ENCODE assay signal across 20 cellular contexts in genomic region chr5:171895076-171895475, GRCh38.
DNase-seq lines count a peak whose midpoint lies in the region; ATAC-seq and TF ChIP-seq lines count a peak whose summit lies in the region.
"Had no signal": no experiment of that assay in that cellular context is flagged by ENCODE, and none has a peak within 500 bp of the region (broad histone marks: within the 10 kb centered on the region; RNA-seq: fewer than 3 reads in every experiment).

No MANE protein-coding gene starts in this region.

- H3K4me3 ChIP-seq in SK-N-SH (ENCODE audit: low read depth in 2 of 2, low read length in 1 of 2) (no peak overlapping the region), SK-N-MC (no peak overlapping the region)
- H3K4me3 ChIP-seq: A549; BLaER1 treated with 17β-estradiol and CSF1 and Interleukin-3, amounts not matched to agents 10 nM and 100 nM had no signal

- H3K79me2 ChIP-seq in SK-N-SH (ENCODE audit: insufficient read depth), result peaks cover 10% of the 10 kb centered on the region; the same call in 1 of the 2 replicates

- no peaks in the 10 kb centered on the region for H3K9me2 ChIP-seq in SK-N-SH

- TF ChIP-seq CTCF in SK-N-SH (IDR thresholded peaks at IDR 0.05) (no peak), nephron (IDR thresholded peaks at IDR 0.05; ENCODE audit: unreplicated experiment in 3 of 3) (no peak)

- no peak overlapping the region for H2AFZ ChIP-seq in SK-N-SH (ENCODE audit: low read depth)

- TF ChIP-seq EP300 in SK-N-SH (IDR thresholded peaks at IDR 0.05; ENCODE audit: borderline replicate concordance in 1 of 2, low read depth in 1 of 2, low read length in 1 of 2), result no peak

- DNase-seq in SK-N-SH (no peak), SK-N-MC (ENCODE audit: low read depth, low spot score) (no peak), fibroblast of peridontal ligament (ENCODE audit: extremely low read depth) (peak; percentile 62), occipital lobe (lab: John Stamatoyannopoulos, UW) (no peak)
- DNase-seq: AML-193; Caco-2; Calu3; CD4-positive, alpha-beta T cell; CD8-positive, alpha-beta T cell; DMS79 treated with DMSO at 0.1 percent for 48 hours; GF-D8 had no signal

- H3K36me3 Mint-ChIP-seq in nephron (ENCODE audit: low read depth), result peaks cover 20% of the 10 kb centered on the region

- TF ChIP-seq RAD21 in SK-N-SH (IDR thresholded peaks at IDR 0.05; ENCODE audit: low read length), result no peak

- H3K4me2 ChIP-seq in SK-N-SH, result no peak overlapping the region
- H3K4me2 ChIP-seq: A549; BLaER1 treated with 17β-estradiol and CSF1 and Interleukin-3, amounts not matched to agents 10 nM and 100 nM had no signal

- H3K9ac ChIP-seq in SK-N-SH (no peak overlapping the region), SK-N-MC (ENCODE audit: insufficient read length) (no peak overlapping the region)
- H3K9ac ChIP-seq: BLaER1 treated with 17β-estradiol and CSF1 and Interleukin-3, amounts not matched to agents 10 nM and 100 nM had no signal

- ATAC-seq in SK-N-SH treated with all-trans-retinoic acid at 6 μM for 48 hours, result peak; percentile 72
- ATAC-seq in GM18498 (IDR thresholded peaks at IDR 0.05; ENCODE audit: unreplicated experiment), result no peak
- ATAC-seq in HG02970 (IDR thresholded peaks at IDR 0.05; ENCODE audit: low FRiP score, unreplicated experiment), result no peak
- ATAC-seq: A549; CD8-positive, alpha-beta T cell had no signal

- peaks cover 2 to 11% of the 10 kb centered on the region in 2 experiments; a peak in 3 of 4 replicates for H3K4me1 ChIP-seq in SK-N-SH (ENCODE audit: control insufficient read depth in 1 of 2, insufficient read depth in 2 of 2, low read depth in 1 of 2, low read length in 1 of 2)
- H3K4me1 ChIP-seq: A549; BLaER1 treated with 17β-estradiol and CSF1 and Interleukin-3, amounts not matched to agents 10 nM and 100 nM; Caco-2 had no signal

- no peaks in the 10 kb centered on the region for H3K27me3 ChIP-seq in SK-N-SH (ENCODE audit: insufficient read depth)
- H3K27me3 ChIP-seq: BLaER1 treated with 17β-estradiol and CSF1 and Interleukin-3, amounts not matched to agents 10 nM and 100 nM had no signal

- peaks cover 11% of the 10 kb centered on the region for H3F3A ChIP-seq in SK-N-SH (replicated peaks; ENCODE audit: insufficient read depth)

- H3K9me3 ChIP-seq in SK-N-SH (no peaks in the 10 kb centered on the region), SK-N-MC (ENCODE audit: low read depth, low read length) (no peaks in the 10 kb centered on the region)
- H3K9me3 ChIP-seq: A549; BLaER1 treated with 17β-estradiol and CSF1 and Interleukin-3, amounts not matched to agents 10 nM and 100 nM; Caco-2 had no signal

- no peak overlapping the region for H3K4me3 Mint-ChIP-seq in nephron
- H3K4me3 Mint-ChIP-seq: B cell; CD4-positive, alpha-beta T cell; CD8-positive, alpha-beta T cell had no signal

- CTCF ChIA-PET in SK-N-SH (lab: Yijun Ruan, JAX), result no interaction called here

- H3K36me3 ChIP-seq in SK-N-SH (replicated peaks in 1 of 2; ENCODE audit: control insufficient read depth in 1 of 2, insufficient read depth in 2 of 2, low read length in 1 of 2), result peaks cover 34 to 35% of the 10 kb centered on the region in 2 experiments
- peaks cover 5% of the 10 kb centered on the region; the same call in 1 of the 2 replicates for H3K36me3 ChIP-seq in SK-N-MC (ENCODE audit: insufficient read depth, low read length)

- peak overlapping the region in 2 of 3 experiments; percentile 19 to 26 for H3K27ac Mint-ChIP-seq in nephron
- H3K27ac Mint-ChIP-seq: B cell; CD4-positive, alpha-beta T cell; CD8-positive, alpha-beta T cell had no signal

- peaks cover 41% of the 10 kb centered on the region for H4K20me1 ChIP-seq in SK-N-SH (ENCODE audit: insufficient read depth)

- no peaks in the 10 kb centered on the region for H3K27me3 Mint-ChIP-seq in nephron (ENCODE audit: low read depth)
- H3K27me3 Mint-ChIP-seq: B cell; CD4-positive, alpha-beta T cell had no signal

- H3K27ac ChIP-seq in SK-N-SH (ENCODE audit: low read depth in 2 of 2, low read length in 1 of 2), result no peak overlapping the region
- H3K27ac ChIP-seq in SK-N-MC, result peak overlapping the region; percentile 16; the same call in 1 of the 2 replicates
- H3K27ac ChIP-seq: 22Rv1; A549; BLaER1 treated with 17β-estradiol and CSF1 and Interleukin-3, amounts not matched to agents 10 nM and 100 nM; C4-2B had no signal

- POLR2A ChIA-PET in SK-N-SH (lab: Yijun Ruan, JAX), result no interaction called here

- H3K4me1 Mint-ChIP-seq in nephron, result peaks cover 24% of the 10 kb centered on the region
- H3K4me1 Mint-ChIP-seq: B cell had no signal

- 81% methylated on average over 2 of the region's 2 CpGs for WGBS in SK-N-SH (ENCODE audit: low lambda C conversion rate)

- H3K9me3 Mint-ChIP-seq in nephron, result no peaks in the 10 kb centered on the region
- H3K9me3 Mint-ChIP-seq: CD4-positive, alpha-beta T cell; CD8-positive, alpha-beta T cell had no signal

TF ChIP-seq in SK-N-SH treated with all-trans-retinoic acid at 6 μM for 48 hours, 23 proteins besides CTCF, POLR2A, EP300 and RAD21 (continues in another document):
- TF ChIP-seq ESRRG (CRISPR knock-in tag; IDR thresholded peaks at IDR 0.05) (no peak), OSR1 (CRISPR knock-in tag; IDR thresholded peaks at IDR 0.05) (no peak), CSRNP3 (CRISPR knock-in tag; IDR thresholded peaks at IDR 0.05) (no peak), TOX (CRISPR knock-in tag; IDR thresholded peaks at IDR 0.05; ENCODE audit: borderline replicate concordance) (no peak), ZNF70 (CRISPR knock-in tag; IDR thresholded peaks at IDR 0.05) (no peak), ARNTL (CRISPR knock-in tag; IDR thresholded peaks at IDR 0.05; ENCODE audit: borderline replicate concordance, low read depth) (no peak), SNAI2 (CRISPR knock-in tag; IDR thresholded peaks at IDR 0.05) (no peak), ZFP3 (CRISPR knock-in tag; IDR thresholded peaks at IDR 0.05) (no peak)

TF ChIP-seq in SK-N-SH, 30 proteins besides CTCF, POLR2A, EP300 and RAD21:
- TF ChIP-seq FOXM1 (IDR thresholded peaks at IDR 0.05; ENCODE audit: low read depth), result no peak
- no peak for TF ChIP-seq ELF1 (IDR thresholded peaks at IDR 0.05)
- no peak for TF ChIP-seq EZH2phosphoT487 (IDR thresholded peaks at IDR 0.05; ENCODE audit: borderline replicate concordance, low read depth)
- TF ChIP-seq MXI1 (IDR thresholded peaks at IDR 0.05; ENCODE audit: low read depth, low read length), result no peak
- TF ChIP-seq MAX (IDR thresholded peaks at IDR 0.05; ENCODE audit: low read depth), result no peak
- TF ChIP-seq SMC3 (IDR thresholded peaks at IDR 0.05; ENCODE audit: low read depth, low read length), result no peak
- no peak for TF ChIP-seq JUND (IDR thresholded peaks at IDR 0.05)
- TF ChIP-seq RCOR1 (IDR thresholded peaks at IDR 0.05; ENCODE audit: low read length), result no peak
- no peak for TF ChIP-seq FOSL2 (IDR thresholded peaks at IDR 0.05; ENCODE audit: borderline replicate concordance, low read depth)
- no peak for TF ChIP-seq MEF2A (IDR thresholded peaks at IDR 0.05; ENCODE audit: borderline replicate concordance, low read depth)
- TF ChIP-seq RXRA (IDR thresholded peaks at IDR 0.05; ENCODE audit: borderline replicate concordance, low read depth), result no peak
